ENCODE assay signal across 19 cellular contexts in the genomic region with DNA sequence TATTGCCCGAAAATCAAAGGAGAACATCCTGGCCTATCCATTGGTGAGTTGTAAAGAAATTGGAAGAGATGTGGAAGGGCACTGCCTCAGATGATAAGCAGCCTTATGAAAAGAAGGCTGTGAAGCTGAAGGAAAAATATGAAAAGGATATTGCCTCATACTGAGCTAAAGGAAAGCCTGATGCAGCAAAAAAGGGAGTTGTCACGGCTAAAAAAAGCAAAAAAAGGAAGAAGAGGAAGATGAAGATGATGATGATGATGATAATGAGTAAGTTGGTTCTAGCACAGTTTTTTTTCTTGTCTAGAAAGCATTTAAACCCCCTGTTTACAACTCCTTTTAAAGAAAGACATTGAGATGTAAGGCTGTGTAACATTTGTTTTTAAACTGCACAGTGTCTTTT.
"Had no signal": no experiment of that assay in that cellular context is flagged by ENCODE, and none has a peak within 500 bp of the region (broad histone marks: within the 10 kb centered on the region; RNA-seq: fewer than 3 reads in every experiment).

No MANE protein-coding gene starts in this region.

- H3K9me3 ChIP-seq: ovary, prostate gland, spleen, upper lobe of left lung had no signal

- H3K36me3 ChIP-seq: cardiac muscle cell, heart left ventricle, ovary, prostate gland, spleen, upper lobe of left lung had no signal

- ATAC-seq: heart left ventricle; left ventricle myocardium superior; natural killer cell treated with Interleukin-12 subunit alpha and Interleukin-12 subunit beta and Interleukin-15 and Interleukin-18, amount 100 ng/mL, for 72 hours had no signal

- H3K4me1 ChIP-seq: prostate gland had no signal

- FAIRE-seq: endometrium, islet of Langerhans had no signal

- H3K27me3 ChIP-seq: cardiac muscle cell, heart left ventricle, ovary, spleen, upper lobe of left lung had no signal

- H3K4me3 ChIP-seq: cardiac muscle cell, heart left ventricle, ovary, prostate gland, spleen, upper lobe of left lung had no signal

- H3K27ac ChIP-seq: cardiac muscle cell, heart left ventricle, ovary, prostate gland, spleen, upper lobe of left lung had no signal

- DNase-seq: activated CD4-positive, alpha-beta memory T cell treated with anti-CD3 and anti-CD28 coated beads for 36 hours; activated CD4-positive, alpha-beta T cell treated with anti-CD3 and anti-CD28 coated beads for 4 hours; activated CD4-positive, CD25-positive, alpha-beta regulatory T cell; activated effector memory CD4-positive, alpha-beta T cell treated with Interleukin-2 at 50 U/mL for 16 hours; activated naive CD4-positive, alpha-beta T cell treated with anti-CD3 and anti-CD28 coated beads, Interleukin-2, amount 10 ng/mL, durations not matched to agents 7 days and 5 days; activated T-cell treated with anti-CD3 and anti-CD28 coated beads, Interleukin-2, amount 50 U/mL, for 48 hours; amygdala; heart left ventricle; left ventricle myocardium superior; ovary; spleen; stimulated activated CD4-positive, alpha-beta T cell treated with anti-CD3 and anti-CD28 coated beads, Interleukin-4, amount 100 ng/mL, for 1 hour; stimulated activated naive CD4-positive, alpha-beta T cell treated with Interleukin-2 at 50 U/mL for 16 hours; upper lobe of left lung had no signal
